Comparison of ENCODE assay signal across 23 cellular contexts in genomic region chr3:55090746-55091145, GRCh38.
"Had no signal": no experiment of that assay in that cellular context is flagged by ENCODE, and none has a peak within 500 bp of the region (broad histone marks: within the 10 kb centered on the region; RNA-seq: fewer than 3 reads in every experiment).

No MANE protein-coding gene starts in this region.

- FAIRE-seq: endothelial cell of umbilical vein, frontal cortex, kidney had no signal

- H3K27ac ChIP-seq: coronary artery, dorsolateral prefrontal cortex, esophagus muscularis mucosa, foreskin keratinocyte, gastroesophageal sphincter, heart left ventricle, hepatocyte, lower lobe of right lung had no signal

- H3K79me2 ChIP-seq: hepatocyte had no signal

- H3K4me1 ChIP-seq: foreskin keratinocyte, gastroesophageal sphincter, heart left ventricle, lower lobe of right lung had no signal

- H3K27me3 ChIP-seq: dorsolateral prefrontal cortex, esophagus muscularis mucosa, gastroesophageal sphincter, hepatocyte had no signal

- H2AFZ ChIP-seq: hepatocyte had no signal

- H3K4me3 ChIP-seq: coronary artery, dorsolateral prefrontal cortex, esophagus muscularis mucosa, gastroesophageal sphincter, heart left ventricle, hepatocyte, lower lobe of right lung had no signal

- H3K36me3 ChIP-seq: esophagus muscularis mucosa, gastroesophageal sphincter, heart left ventricle, lower lobe of right lung had no signal

- H3K4me2 ChIP-seq: hepatocyte had no signal

- H3K9me3 ChIP-seq: esophagus muscularis mucosa, gastroesophageal sphincter, lower lobe of right lung had no signal

- DNase-seq: dermis blood vessel endothelial cell; dorsolateral prefrontal cortex; effector CD4-positive, alpha-beta T cell; effector memory CD4-positive, alpha-beta T cell; foreskin keratinocyte; heart left ventricle; hypothalamus; immature natural killer cell; islet precursor cell; kidney; kidney glomerular epithelial cell; left colon; left ventricle myocardium superior; lower lobe of right lung; mesenchymal stem cell; naive thymus-derived CD4-positive, alpha-beta T cell had no signal

- ATAC-seq: foreskin keratinocyte; gastroesophageal sphincter; heart left ventricle; left colon; left lobe of liver; left ventricle myocardium superior; lower lobe of right lung; naive thymus-derived CD4-positive, alpha-beta T cell had no signal
